Comparison of ENCODE assay signal across 8 cellular contexts in the genomic region with DNA sequence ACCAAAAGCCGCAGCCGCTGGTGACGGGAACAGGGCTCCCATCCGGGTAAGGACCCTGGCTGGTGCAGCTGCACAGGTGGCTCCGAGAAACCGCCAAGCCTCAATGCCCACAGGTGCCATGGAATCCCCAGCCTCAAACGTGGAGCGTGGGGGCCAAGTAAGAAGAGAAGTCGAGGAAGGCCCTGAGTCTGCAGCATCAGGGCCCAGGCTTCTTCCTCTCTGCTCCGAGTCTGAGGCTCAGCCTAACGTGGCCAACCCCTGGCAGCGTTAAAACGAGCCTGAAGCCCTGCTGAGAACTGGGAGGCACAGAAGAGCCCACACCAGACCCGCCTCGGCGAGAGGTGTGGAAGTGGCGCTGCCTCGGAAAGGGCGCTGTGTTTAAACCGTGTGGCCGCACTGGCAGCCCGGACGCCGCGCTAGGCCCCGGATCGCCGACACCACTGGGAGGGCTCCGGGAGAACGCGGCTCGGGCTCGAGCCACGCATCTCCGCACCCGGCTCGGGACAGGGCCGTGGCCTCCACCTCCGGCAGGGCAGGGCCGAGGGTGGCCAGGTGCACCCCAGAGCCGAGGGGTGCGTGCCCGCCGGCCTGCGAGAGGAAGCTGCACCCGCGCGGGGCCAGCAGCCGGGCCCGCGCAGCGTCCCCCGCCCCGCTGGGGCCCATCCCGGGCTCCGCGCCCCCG. TPM values are rescaled to one million over a fixed set of nuclear protein-coding genes. Genes with fewer than 3 reads are reported as not detected.
DNase-seq lines count a peak whose midpoint lies in the region; ATAC-seq lines count a peak whose summit lies in the region.

No MANE protein-coding gene starts in this region.

- peaks cover 52% of the 10 kb centered on the region for H4K20me1 ChIP-seq in BLaER1

- H3K4me3 ChIP-seq in BLaER1 (peak overlapping the region; percentile 88), iPS-18a (ENCODE audit: low read length) (peak overlapping the region; percentile 71)

- H3K36me3 Mint-ChIP-seq in activated T-helper 2 cell treated with anti-CD3 and anti-CD28 coated beads, Interferon-gamma antibody, Interleukin-2, Interleukin-4, amounts not matched to agents 10 μg/mL and 5 μg/mL and 100 μg/mL, durations not matched to agents 14 hours and 24 hours and 36 hours (ENCODE audit: low read depth): peaks cover 38% of the 10 kb centered on the region

- peak overlapping the region; percentile 71 for H3K27ac Mint-ChIP-seq in activated T-helper 2 cell treated with anti-CD3 and anti-CD28 coated beads, Interferon-gamma antibody, Interleukin-2, Interleukin-4, amounts not matched to agents 10 μg/mL and 5 μg/mL and 100 μg/mL, durations not matched to agents 14 hours and 24 hours and 36 hours

- H3K4me1 ChIP-seq in BLaER1 (peaks cover 28% of the 10 kb centered on the region), iPS-18a (ENCODE audit: control insufficient read depth, low read depth, low read length) (peaks cover 6% of the 10 kb centered on the region)

- intact Hi-C loops in activated T-helper 2 cell treated with anti-CD3 and anti-CD28 coated beads, Interferon-gamma antibody, Interleukin-2, Interleukin-4, amounts not matched to agents 10 μg/mL and 5 μg/mL and 100 μg/mL, durations not matched to agents 14 hours and 24 hours and 36 hours (cut with micrococcal nuclease): loop anchor here (1.0 to 5.0 kb wide), 2 partner anchors 16 to 52 kb away; a partner anchor contains a TSS

- ATAC-seq in GM19328 (IDR thresholded peaks at IDR 0.05; ENCODE audit: unreplicated experiment): peak; percentile 18
- peak; percentile 13 for ATAC-seq in HG03432 (IDR thresholded peaks at IDR 0.05; ENCODE audit: unreplicated experiment)

- H3K4me2 ChIP-seq in BLaER1: peak overlapping the region; percentile 92

- H3K27me3 Mint-ChIP-seq in activated T-helper 2 cell treated with anti-CD3 and anti-CD28 coated beads, Interferon-gamma antibody, Interleukin-2, Interleukin-4, amounts not matched to agents 10 μg/mL and 5 μg/mL and 100 μg/mL, durations not matched to agents 14 hours and 24 hours and 36 hours (ENCODE audit: low read depth): no peaks in the 10 kb centered on the region

- H3K9me3 ChIP-seq in BLaER1 (no peaks in the 10 kb centered on the region), iPS-18a (ENCODE audit: control insufficient read depth, low read depth, low read length) (no peaks in the 10 kb centered on the region)

- peaks cover 6% of the 10 kb centered on the region for H3K4me1 Mint-ChIP-seq in activated T-helper 2 cell treated with anti-CD3 and anti-CD28 coated beads, Interferon-gamma antibody, Interleukin-2, Interleukin-4, amounts not matched to agents 10 μg/mL and 5 μg/mL and 100 μg/mL, durations not matched to agents 14 hours and 24 hours and 36 hours (ENCODE audit: low read depth)

- no peak for DNase-seq in activated T-helper 2 cell treated with anti-CD3 and anti-CD28 coated beads, Interferon-gamma antibody, Interleukin-2, Interleukin-4, amounts not matched to agents 10 μg/mL and 5 μg/mL and 100 μg/mL, durations not matched to agents 14 hours and 24 hours and 36 hours (ENCODE audit: low spot score)
- DNase-seq in stimulated activated CD8-positive, alpha-beta memory T cell treated with anti-CD3 and anti-CD28 coated beads, Interleukin-4, amount 100 ng/mL, for 48 hours: peak; percentile 31
- DNase-seq in NCI-H2029 treated with DMSO at 0.1 percent for 48 hours (lab: John Stamatoyannopoulos, UW): no peak
- DNase-seq in OCI-M2 (lab: John Stamatoyannopoulos, UW; ENCODE audit: unreplicated experiment): no peak

- H3K36me3 ChIP-seq in BLaER1 (peaks cover 45% of the 10 kb centered on the region), iPS-18a (ENCODE audit: control insufficient read depth, low read depth, low read length) (peaks cover 36% of the 10 kb centered on the region)

- no peaks in the 10 kb centered on the region for H3K9me3 Mint-ChIP-seq in activated T-helper 2 cell treated with anti-CD3 and anti-CD28 coated beads, Interferon-gamma antibody, Interleukin-2, Interleukin-4, amounts not matched to agents 10 μg/mL and 5 μg/mL and 100 μg/mL, durations not matched to agents 14 hours and 24 hours and 36 hours

- H3K9ac ChIP-seq in BLaER1 (peak overlapping the region; percentile 95), iPS-18a (ENCODE audit: low read length) (peak overlapping the region; percentile 62)

- H3K4me3 Mint-ChIP-seq in activated T-helper 2 cell treated with anti-CD3 and anti-CD28 coated beads, Interferon-gamma antibody, Interleukin-2, Interleukin-4, amounts not matched to agents 10 μg/mL and 5 μg/mL and 100 μg/mL, durations not matched to agents 14 hours and 24 hours and 36 hours (ENCODE audit: low read depth): peak overlapping the region; percentile 87

- H3K27ac ChIP-seq in BLaER1 (peak overlapping the region; percentile 87), iPS-18a (ENCODE audit: low read length) (no peak overlapping the region)

- H3K27me3 ChIP-seq in BLaER1 (no peaks in the 10 kb centered on the region), iPS-18a (ENCODE audit: control insufficient read depth, insufficient read depth, low read length) (no peaks in the 10 kb centered on the region)

RNA-seq across cellular contexts. Expression of a gene that starts 0.7 kb away (rescaled TPM):
- 72.4 and 74.4 TPM in 2 replicates for total RNA-seq in activated T-helper 2 cell treated with anti-CD3 and anti-CD28 coated beads, Interferon-gamma antibody, Interleukin-2, Interleukin-4, amounts not matched to agents 10 μg/mL and 5 μg/mL and 100 μg/mL, durations not matched to agents 14 hours and 24 hours and 36 hours

RNA-seq across cellular contexts. Expression of a gene that starts 10.9 kb away (rescaled TPM):
- 43.2 and 46.2 TPM in 2 replicates for total RNA-seq in activated T-helper 2 cell treated with anti-CD3 and anti-CD28 coated beads, Interferon-gamma antibody, Interleukin-2, Interleukin-4, amounts not matched to agents 10 μg/mL and 5 μg/mL and 100 μg/mL, durations not matched to agents 14 hours and 24 hours and 36 hours

RNA-seq across cellular contexts. Expression of a gene that starts 15.9 kb away (rescaled TPM):
- total RNA-seq in activated T-helper 2 cell treated with anti-CD3 and anti-CD28 coated beads, Interferon-gamma antibody, Interleukin-2, Interleukin-4, amounts not matched to agents 10 μg/mL and 5 μg/mL and 100 μg/mL, durations not matched to agents 14 hours and 24 hours and 36 hours: 71.1 and 73.1 TPM in 2 replicates

RNA-seq across cellular contexts. Expression of a gene that starts 29.2 kb away (rescaled TPM):
- 96.5 and 103 TPM in 2 replicates for total RNA-seq in activated T-helper 2 cell treated with anti-CD3 and anti-CD28 coated beads, Interferon-gamma antibody, Interleukin-2, Interleukin-4, amounts not matched to agents 10 μg/mL and 5 μg/mL and 100 μg/mL, durations not matched to agents 14 hours and 24 hours and 36 hours

RNA-seq across cellular contexts. Expression of a gene that starts 37.9 kb away (rescaled TPM):
- total RNA-seq in activated T-helper 2 cell treated with anti-CD3 and anti-CD28 coated beads, Interferon-gamma antibody, Interleukin-2, Interleukin-4, amounts not matched to agents 10 μg/mL and 5 μg/mL and 100 μg/mL, durations not matched to agents 14 hours and 24 hours and 36 hours: 43.2 and 49.4 TPM in 2 replicates
